In the genomic region with DNA sequence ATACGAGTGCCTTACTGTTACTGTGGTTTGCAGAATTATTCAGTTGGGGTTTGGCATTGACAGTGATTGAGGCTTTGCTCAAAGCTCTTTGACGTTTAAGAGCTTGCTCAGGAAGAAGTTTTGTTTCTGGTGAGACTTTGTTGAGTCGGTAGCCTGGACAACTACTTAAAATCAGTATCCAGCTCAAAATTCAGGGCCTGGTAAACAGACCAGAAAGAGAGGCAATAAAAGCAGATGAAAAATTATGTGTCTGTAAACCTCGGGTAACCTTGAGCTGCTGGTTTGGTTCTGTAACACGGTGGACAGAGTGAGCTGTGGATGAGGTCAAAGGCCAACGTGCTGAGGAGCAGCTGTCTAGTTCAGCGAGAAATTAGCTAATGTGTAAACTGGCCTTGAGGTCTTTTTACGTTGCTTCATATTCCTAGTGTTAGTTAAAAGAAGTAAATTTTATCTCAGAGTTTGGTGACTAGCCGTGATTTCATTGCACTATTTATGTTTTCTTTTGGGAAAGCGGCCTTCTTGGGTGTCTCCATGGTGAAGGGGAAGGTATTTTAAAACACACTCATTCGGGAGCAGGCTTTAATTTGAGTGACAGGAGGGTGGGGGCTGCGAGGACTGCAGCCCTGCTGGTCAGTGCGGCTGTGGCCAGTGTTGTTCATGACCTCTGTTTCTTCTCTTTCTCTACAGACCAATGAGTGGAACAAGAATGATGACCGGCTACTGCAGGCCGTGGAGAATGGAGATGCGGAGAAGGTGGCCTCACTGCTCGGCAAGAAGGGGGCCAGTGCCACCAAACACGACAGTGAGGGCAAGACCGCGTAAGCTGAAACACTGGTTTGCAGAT, we compare ENCODE assay signal across 1 cellular context.
TF ChIP-seq lines count a peak whose summit lies in the region.

No MANE protein-coding gene starts in this region.

TF ChIP-seq in WTC11, 78 proteins besides CTCF, POLR2A, EP300 and RAD21 (continued from another document):
- no peak for TF ChIP-seq ESRRA (CRISPR knock-in tag; IDR thresholded peaks at IDR 0.05; ENCODE audit: borderline replicate concordance)
- no peak for TF ChIP-seq ZNF219 (CRISPR knock-in tag; IDR thresholded peaks at IDR 0.05; ENCODE audit: borderline replicate concordance)
- TF ChIP-seq, protein P1, sequence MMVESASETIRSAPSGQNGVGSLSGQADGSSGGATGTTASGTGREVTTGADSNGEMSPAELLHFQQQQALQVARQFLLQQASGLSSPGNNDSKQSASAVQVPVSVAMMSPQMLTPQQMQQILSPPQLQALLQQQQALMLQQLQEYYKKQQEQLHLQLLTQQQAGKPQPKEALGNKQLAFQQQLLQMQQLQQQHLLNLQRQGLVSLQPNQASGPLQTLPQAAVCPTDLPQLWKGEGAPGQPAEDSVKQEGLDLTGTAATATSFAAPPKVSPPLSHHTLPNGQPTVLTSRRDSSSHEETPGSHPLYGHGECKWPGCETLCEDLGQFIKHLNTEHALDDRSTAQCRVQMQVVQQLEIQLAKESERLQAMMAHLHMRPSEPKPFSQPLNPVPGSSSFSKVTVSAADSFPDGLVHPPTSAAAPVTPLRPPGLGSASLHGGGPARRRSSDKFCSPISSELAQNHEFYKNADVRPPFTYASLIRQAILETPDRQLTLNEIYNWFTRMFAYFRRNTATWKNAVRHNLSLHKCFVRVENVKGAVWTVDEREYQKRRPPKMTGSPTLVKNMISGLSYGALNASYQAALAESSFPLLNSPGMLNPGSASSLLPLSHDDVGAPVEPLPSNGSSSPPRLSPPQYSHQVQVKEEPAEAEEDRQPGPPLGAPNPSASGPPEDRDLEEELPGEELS (CRISPR knock-in tag; IDR thresholded peaks at IDR 0.05), result no peak
- TF ChIP-seq OVOL2 (CRISPR knock-in tag; IDR thresholded peaks at IDR 0.05; ENCODE audit: borderline replicate concordance), result no peak
- TF ChIP-seq, protein P2, sequence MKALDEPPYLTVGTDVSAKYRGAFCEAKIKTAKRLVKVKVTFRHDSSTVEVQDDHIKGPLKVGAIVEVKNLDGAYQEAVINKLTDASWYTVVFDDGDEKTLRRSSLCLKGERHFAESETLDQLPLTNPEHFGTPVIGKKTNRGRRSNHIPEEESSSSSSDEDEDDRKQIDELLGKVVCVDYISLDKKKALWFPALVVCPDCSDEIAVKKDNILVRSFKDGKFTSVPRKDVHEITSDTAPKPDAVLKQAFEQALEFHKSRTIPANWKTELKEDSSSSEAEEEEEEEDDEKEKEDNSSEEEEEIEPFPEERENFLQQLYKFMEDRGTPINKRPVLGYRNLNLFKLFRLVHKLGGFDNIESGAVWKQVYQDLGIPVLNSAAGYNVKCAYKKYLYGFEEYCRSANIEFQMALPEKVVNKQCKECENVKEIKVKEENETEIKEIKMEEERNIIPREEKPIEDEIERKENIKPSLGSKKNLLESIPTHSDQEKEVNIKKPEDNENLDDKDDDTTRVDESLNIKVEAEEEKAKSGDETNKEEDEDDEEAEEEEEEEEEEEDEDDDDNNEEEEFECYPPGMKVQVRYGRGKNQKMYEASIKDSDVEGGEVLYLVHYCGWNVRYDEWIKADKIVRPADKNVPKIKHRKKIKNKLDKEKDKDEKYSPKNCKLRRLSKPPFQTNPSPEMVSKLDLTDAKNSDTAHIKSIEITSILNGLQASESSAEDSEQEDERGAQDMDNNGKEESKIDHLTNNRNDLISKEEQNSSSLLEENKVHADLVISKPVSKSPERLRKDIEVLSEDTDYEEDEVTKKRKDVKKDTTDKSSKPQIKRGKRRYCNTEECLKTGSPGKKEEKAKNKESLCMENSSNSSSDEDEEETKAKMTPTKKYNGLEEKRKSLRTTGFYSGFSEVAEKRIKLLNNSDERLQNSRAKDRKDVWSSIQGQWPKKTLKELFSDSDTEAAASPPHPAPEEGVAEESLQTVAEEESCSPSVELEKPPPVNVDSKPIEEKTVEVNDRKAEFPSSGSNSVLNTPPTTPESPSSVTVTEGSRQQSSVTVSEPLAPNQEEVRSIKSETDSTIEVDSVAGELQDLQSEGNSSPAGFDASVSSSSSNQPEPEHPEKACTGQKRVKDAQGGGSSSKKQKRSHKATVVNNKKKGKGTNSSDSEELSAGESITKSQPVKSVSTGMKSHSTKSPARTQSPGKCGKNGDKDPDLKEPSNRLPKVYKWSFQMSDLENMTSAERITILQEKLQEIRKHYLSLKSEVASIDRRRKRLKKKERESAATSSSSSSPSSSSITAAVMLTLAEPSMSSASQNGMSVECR (CRISPR knock-in tag; IDR thresholded peaks at IDR 0.05; ENCODE audit: borderline replicate concordance), result no peak
- no peak for TF ChIP-seq NFATC4 (CRISPR knock-in tag; IDR thresholded peaks at IDR 0.05)
- TF ChIP-seq, protein P3, sequence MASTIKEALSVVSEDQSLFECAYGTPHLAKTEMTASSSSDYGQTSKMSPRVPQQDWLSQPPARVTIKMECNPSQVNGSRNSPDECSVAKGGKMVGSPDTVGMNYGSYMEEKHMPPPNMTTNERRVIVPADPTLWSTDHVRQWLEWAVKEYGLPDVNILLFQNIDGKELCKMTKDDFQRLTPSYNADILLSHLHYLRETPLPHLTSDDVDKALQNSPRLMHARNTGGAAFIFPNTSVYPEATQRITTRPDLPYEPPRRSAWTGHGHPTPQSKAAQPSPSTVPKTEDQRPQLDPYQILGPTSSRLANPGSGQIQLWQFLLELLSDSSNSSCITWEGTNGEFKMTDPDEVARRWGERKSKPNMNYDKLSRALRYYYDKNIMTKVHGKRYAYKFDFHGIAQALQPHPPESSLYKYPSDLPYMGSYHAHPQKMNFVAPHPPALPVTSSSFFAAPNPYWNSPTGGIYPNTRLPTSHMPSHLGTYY (CRISPR knock-in tag; IDR thresholded peaks at IDR 0.05), result no peak
- TF ChIP-seq, protein P4, sequence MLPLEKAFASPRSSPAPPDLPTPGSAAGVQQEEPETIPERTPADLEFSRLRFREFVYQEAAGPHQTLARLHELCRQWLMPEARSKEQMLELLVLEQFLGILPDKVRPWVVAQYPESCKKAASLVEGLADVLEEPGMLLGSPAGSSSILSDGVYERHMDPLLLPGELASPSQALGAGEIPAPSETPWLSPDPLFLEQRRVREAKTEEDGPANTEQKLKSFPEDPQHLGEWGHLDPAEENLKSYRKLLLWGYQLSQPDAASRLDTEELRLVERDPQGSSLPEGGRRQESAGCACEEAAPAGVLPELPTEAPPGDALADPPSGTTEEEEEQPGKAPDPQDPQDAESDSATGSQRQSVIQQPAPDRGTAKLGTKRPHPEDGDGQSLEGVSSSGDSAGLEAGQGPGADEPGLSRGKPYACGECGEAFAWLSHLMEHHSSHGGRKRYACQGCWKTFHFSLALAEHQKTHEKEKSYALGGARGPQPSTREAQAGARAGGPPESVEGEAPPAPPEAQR (CRISPR knock-in tag; IDR thresholded peaks at IDR 0.05), result no peak
- no peak for TF ChIP-seq TCF7 (CRISPR knock-in tag; IDR thresholded peaks at IDR 0.05; ENCODE audit: low read depth)
